Comparison of ENCODE assay signal across 12 cellular contexts in the genomic region with DNA sequence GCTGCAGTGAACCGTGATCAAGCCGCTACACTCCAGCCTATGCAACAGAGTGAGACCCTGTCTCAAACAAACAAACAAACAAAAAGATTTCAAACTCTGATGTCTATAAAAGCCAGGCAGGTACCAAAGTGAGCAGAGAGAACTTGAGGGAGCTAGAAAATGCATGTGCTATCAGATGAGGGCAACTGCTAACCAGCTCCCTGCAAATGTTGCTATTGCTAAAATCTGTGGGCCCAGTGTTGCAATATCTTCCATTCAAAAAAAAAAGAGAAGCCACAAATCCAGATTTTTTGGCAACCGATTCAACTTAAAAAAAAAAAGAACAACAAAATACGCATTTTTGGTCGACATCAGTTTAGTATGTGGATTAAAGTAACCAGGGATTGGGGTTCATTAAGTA. TPM values are rescaled to one million over a fixed set of nuclear protein-coding genes. Genes with fewer than 3 reads are reported as not detected.
DNase-seq lines count a peak whose midpoint lies in the region; ATAC-seq, FAIRE-seq and TF ChIP-seq lines count a peak whose summit lies in the region.
"Had no signal": no experiment of that assay in that cellular context is flagged by ENCODE, and none has a peak within 500 bp of the region (broad histone marks: within the 10 kb centered on the region; RNA-seq: fewer than 3 reads in every experiment).

No MANE protein-coding gene starts in this region.

- DNase-seq in HepG2 (ENCODE audit: low spot score), result no peak
- no peak for DNase-seq in right lobe of liver
- DNase-seq in SKM-1 (lab: John Stamatoyannopoulos, UW; ENCODE audit: unreplicated experiment), result peak; percentile 67
- peak; percentile 79 for DNase-seq in fibroblast of gingiva (ENCODE audit: low read depth)
- no peak for DNase-seq in dedifferentiated amniotic fluid mesenchymal stem cell (ENCODE audit: extremely low spot score)
- DNase-seq in SW480 (ENCODE audit: low spot score), result no peak
- DNase-seq in DMS114 treated with DMSO at 0.1 percent for 48 hours (lab: John Stamatoyannopoulos, UW; ENCODE audit: unreplicated experiment), result no peak
- DNase-seq in activated CD4-positive, CD25-positive, alpha-beta regulatory T cell (lab: John Stamatoyannopoulos, UW), result no peak
- DNase-seq: NCI-H1436 treated with DMSO at 0.1 percent for 48 hours had no signal

- no peak overlapping the region for H3K4me3 ChIP-seq in HepG2 (replicated peaks in 1 of 3; ENCODE audit: insufficient read depth in 1 of 3, low read depth in 2 of 3, low read length in 3 of 3)
- no peak overlapping the region for H3K4me3 ChIP-seq in right lobe of liver
- H3K4me3 ChIP-seq: skin epidermis had no signal

- H3K27ac ChIP-seq in HepG2 (ENCODE audit: extremely low read length, insufficient read depth, low read length) (no peak overlapping the region), right lobe of liver (no peak overlapping the region)

- H3K4me2 ChIP-seq in HepG2 (ENCODE audit: low read depth, low read length), result no peak overlapping the region

- H3K9me3 ChIP-seq in HepG2 (ENCODE audit: low read length) (no peaks in the 10 kb centered on the region), right lobe of liver (no peaks in the 10 kb centered on the region)

- H3K36me3 ChIP-seq in HepG2 (replicated peaks in 1 of 2; ENCODE audit: control insufficient read depth in 1 of 2, insufficient read depth in 2 of 2, low read length in 2 of 2) (peaks cover 4 to 21% of the 10 kb centered on the region in 2 experiments), right lobe of liver (no peaks in the 10 kb centered on the region)

- H2AFZ ChIP-seq in HepG2 (ENCODE audit: low read length), result no peak overlapping the region

- intact Hi-C loops in HepG2 (cut with micrococcal nuclease; ENCODE audit: unreplicated experiment), result no loop called here
- intact Hi-C loops in right lobe of liver (cut with DNase I), result no loop called here

- TF ChIP-seq RAD21 in HepG2 (CRISPR knock-in tag; IDR thresholded peaks at IDR 0.05), result no peak

- 96% methylated on average over 5 of the region's 5 CpGs for WGBS in HepG2 (ENCODE audit: low lambda C conversion rate)
- 74% methylated on average over 5 of the region's 5 CpGs for WGBS in right lobe of liver (ENCODE audit: insufficient coverage, low coverage, low lambda C conversion rate, missing lambda C conversion rate)

- CTCF ChIA-PET in HepG2 (lab: Yijun Ruan, JAX; ENCODE audit: low intra/inter-chr PET ratio, low total read pairs), result no interaction called here

- in situ Hi-C loops in HepG2 (cut with HindIII; ENCODE audit: extremely low pct_ligation_motif_present, low pct_unique_long_range_greater_than_20kb), result no loop called here

- ATAC-seq in HepG2, result no peak
- no peak for ATAC-seq in right lobe of liver

- no peak for FAIRE-seq in HepG2 (lab: Jason Lieb, UNC)
- FAIRE-seq: endometrium, TTC549 had no signal

- TF ChIP-seq POLR2A in HepG2 (IDR thresholded peaks at IDR 0.05; ENCODE audit: insufficient read depth in 1 of 2, low read depth in 2 of 2, low read length in 2 of 2), result no peak
- no peak for TF ChIP-seq POLR2A in right lobe of liver (IDR thresholded peaks at IDR 0.05)

- TF ChIP-seq CTCF in HepG2 (CRISPR knock-in tag; IDR thresholded peaks at IDR 0.05), result no peak
- TF ChIP-seq CTCF in right lobe of liver (IDR thresholded peaks at IDR 0.05), result no peak

- peaks cover 51% of the 10 kb centered on the region for H4K20me1 ChIP-seq in HepG2 (ENCODE audit: insufficient read depth, low read length)

- H3K79me2 ChIP-seq in HepG2 (ENCODE audit: insufficient read depth, low read length), result peaks cover 90% of the 10 kb centered on the region

- POLR2A ChIA-PET in HepG2 (lab: Yijun Ruan, JAX), result interaction anchor here (0.7 to 1.3 kb wide), 2 partner anchors 127 to 132 kb away, joined by 3 read pairs; a partner anchor contains a TSS

- H3K9ac ChIP-seq in HepG2 (ENCODE audit: insufficient read depth, low read depth, low read length), result no peak overlapping the region

- H3K27me3 ChIP-seq in HepG2 (ENCODE audit: control insufficient read depth in 1 of 2, insufficient read depth in 2 of 2, low read length in 2 of 2), result no peaks in the 10 kb centered on the region; a peak in 1 of 5 replicates
- no peaks in the 10 kb centered on the region for H3K27me3 ChIP-seq in right lobe of liver

- H3K4me1 ChIP-seq in HepG2 (ENCODE audit: insufficient read depth, low read length), result peaks cover 52% of the 10 kb centered on the region
- H3K4me1 ChIP-seq in right lobe of liver, result peaks cover 0 to 35% (median 5%) of the 10 kb centered on the region in 4 donors

- BruUV-seq in HepG2 (replicated peaks; lab: Mats Ljungman, UMichigan), result no TSS peak

- no peak for TF ChIP-seq EP300 in HepG2 (IDR thresholded peaks at IDR 0.05; ENCODE audit: low read depth in 2 of 2, low read length in 2 of 2)
- TF ChIP-seq EP300 in HepG2 (CRISPR knock-in tag; IDR thresholded peaks at IDR 0.05; ENCODE audit: borderline replicate concordance), result no peak

TF ChIP-seq in HepG2, 621 proteins besides CTCF, POLR2A, EP300 and RAD21:
- TF ChIP-seq CEBPB (IDR thresholded peaks at IDR 0.05; ENCODE audit: borderline replicate concordance, low read depth, low read length), result peak; percentile 15; the same call in 1 of the 2 replicates
- TF ChIP-seq, protein P1, sequence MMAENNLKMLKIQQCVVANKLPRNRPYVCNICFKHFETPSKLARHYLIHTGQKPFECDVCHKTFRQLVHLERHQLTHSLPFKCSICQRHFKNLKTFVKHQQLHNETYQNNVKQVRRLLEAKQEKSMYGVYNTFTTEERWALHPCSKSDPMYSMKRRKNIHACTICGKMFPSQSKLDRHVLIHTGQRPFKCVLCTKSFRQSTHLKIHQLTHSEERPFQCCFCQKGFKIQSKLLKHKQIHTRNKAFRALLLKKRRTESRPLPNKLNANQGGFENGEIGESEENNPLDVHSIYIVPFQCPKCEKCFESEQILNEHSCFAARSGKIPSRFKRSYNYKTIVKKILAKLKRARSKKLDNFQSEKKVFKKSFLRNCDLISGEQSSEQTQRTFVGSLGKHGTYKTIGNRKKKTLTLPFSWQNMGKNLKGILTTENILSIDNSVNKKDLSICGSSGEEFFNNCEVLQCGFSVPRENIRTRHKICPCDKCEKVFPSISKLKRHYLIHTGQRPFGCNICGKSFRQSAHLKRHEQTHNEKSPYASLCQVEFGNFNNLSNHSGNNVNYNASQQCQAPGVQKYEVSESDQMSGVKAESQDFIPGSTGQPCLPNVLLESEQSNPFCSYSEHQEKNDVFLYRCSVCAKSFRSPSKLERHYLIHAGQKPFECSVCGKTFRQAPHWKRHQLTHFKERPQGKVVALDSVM (CRISPR knock-in tag; IDR thresholded peaks at IDR 0.05), result peak; percentile 71; the same call in 1 of the 2 replicates
- no peak for TF ChIP-seq ZFYVE20 (CRISPR knock-in tag; IDR thresholded peaks at IDR 0.05; ENCODE audit: borderline replicate concordance, low read depth)
- no peak for TF ChIP-seq PAX8 (CRISPR knock-in tag; IDR thresholded peaks at IDR 0.05; ENCODE audit: borderline replicate concordance)

RNA-seq across cellular contexts. Expression of a gene that starts 5.5 kb away (rescaled TPM):
- total RNA-seq in HepG2 (2016; rRNA removed; fragmentation: Illumina TruSeq; extraction: Trizol), result 109 and 118 TPM in 2 replicates
- 111 and 139 TPM in 2 replicates for total RNA-seq in HepG2 (2016; cell fraction: cytosol; rRNA removed; fragmentation: Illumina TruSeq; extraction: Trizol; ENCODE audit: low read depth)
- 93.2 and 113 TPM in 2 replicates for total RNA-seq in HepG2 (2016; cell fraction: insoluble cytoplasmic fraction; rRNA removed; fragmentation: Illumina TruSeq; extraction: Trizol)
- total RNA-seq in HepG2 (2016; cell fraction: membrane; rRNA removed; fragmentation: Illumina TruSeq; extraction: Trizol), result 196 and 210 TPM in 2 replicates
- total RNA-seq in HepG2 (2016; cell fraction: nucleus; rRNA removed; fragmentation: Illumina TruSeq; extraction: Trizol), result 43.4 and 55.4 TPM in 2 replicates
- 59.9 and 79.1 TPM in 2 replicates for polyA plus RNA-seq in HepG2 (2011; rRNA removed)
- 23.8 and 37.3 TPM in 2 replicates for polyA plus RNA-seq in HepG2 (2011; cell fraction: cytosol; rRNA removed)
- 22.3 and 35.1 TPM in 2 replicates for polyA plus RNA-seq in HepG2 (2011; cell fraction: nucleus; rRNA removed)
- 154 and 174 TPM in 2 replicates for polyA plus RNA-seq in HepG2 (2012)
- 266 and 332 TPM in 2 replicates for polyA plus RNA-seq in HepG2 (2016; cell fraction: cytosol; fragmentation: Illumina TruSeq; extraction: Trizol; ENCODE audit: low read depth)
- 161 and 175 TPM in 2 replicates for polyA plus RNA-seq in HepG2 (2016; cell fraction: insoluble cytoplasmic fraction; fragmentation: Illumina TruSeq; extraction: Trizol; ENCODE audit: low read depth)
- 293 and 345 TPM in 2 replicates for polyA plus RNA-seq in HepG2 (2016; cell fraction: membrane; fragmentation: Illumina TruSeq; extraction: Trizol; ENCODE audit: low read depth)
- polyA plus RNA-seq in HepG2 (2016; cell fraction: nucleus; fragmentation: Illumina TruSeq; extraction: Trizol; ENCODE audit: insufficient read depth, low read depth), result 120 and 128 TPM in 2 replicates
- 14.5 and 25.8 TPM in 2 replicates for polyA minus RNA-seq in HepG2 (2011; rRNA and poly(A)+ RNA removed; ENCODE audit: low replicate concordance)
- 41.2 and 47.5 TPM in 2 replicates for polyA minus RNA-seq in HepG2 (2011; cell fraction: cytosol; rRNA and poly(A)+ RNA removed)
- 32.2 and 38.5 TPM in 2 replicates for polyA minus RNA-seq in HepG2 (2011; cell fraction: nucleus; rRNA and poly(A)+ RNA removed)
- total RNA-seq in right lobe of liver, result 10 to 100 TPM; 38.3 to 68.3 (median 53.1) TPM

Comparison
In these comparisons a context has a peak if more than half of its experiments do, and no peak if none do; other contexts are left out.
1. DNase-seq: peak in SKM-1 (single experiment) and fibroblast of gingiva (single experiment); none in HepG2 (single experiment), right lobe of liver (0 of 3), dedifferentiated amniotic fluid mesenchymal stem cell (single experiment), SW480 (single experiment), DMS114 treated with DMSO at 0.1 percent for 48 hours (single experiment) and activated CD4-positive, CD25-positive, alpha-beta regulatory T cell (0 of 4).